18 cellular contexts compared by ENCODE assay signal in the genomic region with DNA sequence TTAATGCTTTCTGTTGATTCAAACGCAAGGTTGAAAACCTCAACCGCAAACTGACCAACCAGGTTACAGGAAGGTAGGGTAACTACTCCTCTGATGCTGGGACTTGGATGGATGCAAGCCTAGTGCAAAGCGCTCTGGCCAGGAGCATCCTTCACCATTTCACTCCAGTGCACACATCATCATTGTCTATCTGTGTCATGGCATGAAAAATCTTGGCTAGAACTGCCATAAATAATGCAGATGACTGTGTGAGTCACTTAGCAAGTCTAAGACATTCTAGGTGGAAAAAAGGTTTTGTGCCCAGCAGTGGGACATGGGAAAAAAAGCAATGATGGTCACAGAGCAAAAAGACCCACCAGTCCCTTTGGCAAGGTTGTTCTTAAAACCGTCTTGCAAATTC. TPM values are rescaled to one million over a fixed set of nuclear protein-coding genes. Genes with fewer than 3 reads are reported as not detected.
A peak's percentile ranks its signal among the peaks of the same experiment; 100 is the strongest.
DNase-seq lines count a peak whose midpoint lies in the region; ATAC-seq and TF ChIP-seq lines count a peak whose summit lies in the region.
"Had no signal": no experiment of that assay in that cellular context is flagged by ENCODE, and none has a peak within 500 bp of the region (broad histone marks: within the 10 kb centered on the region; RNA-seq: fewer than 3 reads in every experiment).

No MANE protein-coding gene starts in this region.

- H3K4me3 ChIP-seq in PC-3 (ENCODE audit: low read length) = no peak overlapping the region
- no peak overlapping the region for H3K4me3 ChIP-seq in mammary epithelial cell (replicated peaks in 1 of 3; ENCODE audit: insufficient read depth in 1 of 3, low read depth in 2 of 3, low read length in 3 of 3)
- H3K4me3 ChIP-seq in heart right ventricle = no peak overlapping the region
- H3K4me3 ChIP-seq: A549, HAP-1, SJCRH30 had no signal

- H3K27ac ChIP-seq in PC-3 (ENCODE audit: low read length) (no peak overlapping the region), mammary epithelial cell (ENCODE audit: insufficient read depth, low read depth, low read length) (no peak overlapping the region), heart right ventricle (no peak overlapping the region)
- H3K27ac ChIP-seq: A549, SJCRH30 had no signal

- H3K4me1 ChIP-seq in PC-3 (ENCODE audit: insufficient read depth, low read length) (peaks cover 20% of the 10 kb centered on the region), mammary epithelial cell (ENCODE audit: insufficient read depth, low read length) (peaks cover 47% of the 10 kb centered on the region), heart right ventricle (peaks cover 0 to 19% (median 10%) of the 10 kb centered on the region in 9 donors)
- H3K4me1 ChIP-seq: SJCRH30 had no signal

- peaks cover 29% of the 10 kb centered on the region; the same call in 1 of the 2 replicates for H4K20me1 ChIP-seq in PC-3 (ENCODE audit: low read length)
- no peaks in the 10 kb centered on the region for H4K20me1 ChIP-seq in mammary epithelial cell (ENCODE audit: insufficient read depth, low read length)

- H3K4me2 ChIP-seq in PC-3 (ENCODE audit: low read length) = no peak overlapping the region
- peak overlapping the region; percentile 15 for H3K4me2 ChIP-seq in mammary epithelial cell (ENCODE audit: insufficient read depth, low read depth, low read length)
- H3K4me2 ChIP-seq: A549 had no signal

- H3K27me3 ChIP-seq in PC-3 (ENCODE audit: low read length) (no peaks in the 10 kb centered on the region), mammary epithelial cell (ENCODE audit: insufficient read depth, low read length) (no peaks in the 10 kb centered on the region), heart right ventricle (no peaks in the 10 kb centered on the region)
- H3K27me3 ChIP-seq: SJCRH30 had no signal

- POLR2A ChIA-PET in PC-3 (lab: Charles Lee; ENCODE audit: unreplicated experiment) = no interaction called here

- in situ Hi-C loops in mammary epithelial cell (cut with MboI; ENCODE audit: low sequenced_read_pairs in 2 of 2) = no loop called here

- peak; percentile 27 for DNase-seq in EH (ENCODE audit: low read depth)
- peak; percentile 30 for DNase-seq in PC-3
- peak; percentile 54 for DNase-seq in mammary epithelial cell
- DNase-seq in kidney tubule cell (ENCODE audit: low spot score) = peak; percentile 57
- DNase-seq in COLO668 (lab: John Stamatoyannopoulos, UW; ENCODE audit: unreplicated experiment) = no peak
- DNase-seq in heart right ventricle = no peak
- DNase-seq in DMS53 treated with DMSO at 0.1 percent for 48 hours (lab: John Stamatoyannopoulos, UW; ENCODE audit: unreplicated experiment) = no peak
- DNase-seq: CD4-positive, alpha-beta T cell; DMS53; NCI-H1105 treated with DMSO at 0.1 percent for 48 hours; NCI-H1694; NCI-H510A; NCI-H748 treated with DMSO at 0.1 percent for 48 hours; OCI-M1; SJCRH30 had no signal

- no peaks in the 10 kb centered on the region for H3K9me2 ChIP-seq in PC-3 (replicated peaks; ENCODE audit: low read length)

- intact Hi-C loops in PC-3 (cut with micrococcal nuclease) = loop anchor here (5.0 kb wide), 1 partner anchor 88 kb away; no protein-coding TSS in a partner anchor
- intact Hi-C loops in mammary epithelial cell (cut with micrococcal nuclease) = no loop called here
- intact Hi-C loops in heart right ventricle (cut with DNase I) = no loop called here

- ATAC-seq in PC-3 (no peak), heart right ventricle (no peak), HG02623 (IDR thresholded peaks at IDR 0.05; ENCODE audit: unreplicated experiment) (no peak)
- ATAC-seq: A549 had no signal

- 74% methylated on average over 4 of the region's 4 CpGs for WGBS in mammary epithelial cell (ENCODE audit: low coverage, missing lambda C conversion rate)
- 97 to 98% methylated on average over 4 of the region's 4 CpGs for WGBS in heart right ventricle, 2 donors

- peaks cover 9% of the 10 kb centered on the region for H3F3A ChIP-seq in PC-3 (ENCODE audit: low read length, unreplicated experiment)

- H3K9ac ChIP-seq in PC-3 (ENCODE audit: low read length) (no peak overlapping the region), mammary epithelial cell (ENCODE audit: insufficient read depth, low read length) (no peak overlapping the region)

- TF ChIP-seq CTCF in PC-3 (conservative IDR thresholded peaks at IDR 0.05; ENCODE audit: low read depth, low read length) (no peak), mammary epithelial cell (conservative IDR thresholded peaks at IDR 0.05 in 1 of 2, IDR thresholded peaks at IDR 0.05 in 1 of 2; ENCODE audit: extremely low read depth in 1 of 2, insufficient read depth in 1 of 2, low read depth in 1 of 2, low read length in 2 of 2) (no peak), heart right ventricle (IDR thresholded peaks at IDR 0.05) (no peak)

- BruUV-seq in PC-3 (replicated peaks; lab: Mats Ljungman, UMichigan) (no TSS peak), mammary epithelial cell (replicated peaks; lab: Mats Ljungman, UMichigan) (no TSS peak)

- CTCF ChIA-PET in PC-3 (lab: Charles Lee) (no interaction called here), mammary epithelial cell (lab: Charles Lee; ENCODE audit: low non-redundant PET) (no interaction called here)

- H3K79me2 ChIP-seq in PC-3 (ENCODE audit: low read length) (peaks cover 10% of the 10 kb centered on the region), mammary epithelial cell (ENCODE audit: insufficient read depth, low read length) (peaks cover 79% of the 10 kb centered on the region)

- H3K9me3 ChIP-seq in PC-3 (ENCODE audit: low read length) (no peaks in the 10 kb centered on the region), mammary epithelial cell (replicated peaks; ENCODE audit: insufficient read depth, low read length) (no peaks in the 10 kb centered on the region), heart right ventricle (no peaks in the 10 kb centered on the region)
- H3K9me3 ChIP-seq: A549, HAP-1, SJCRH30 had no signal

- dilution Hi-C loops in mammary epithelial cell (cut with HindIII; ENCODE audit: low sequenced_read_pairs) = no loop called here

- H2AFZ ChIP-seq in PC-3 (ENCODE audit: low read length) = no peak overlapping the region
- no peak overlapping the region for H2AFZ ChIP-seq in mammary epithelial cell (ENCODE audit: low read depth, low read length)

- H3K36me3 ChIP-seq in PC-3 (ENCODE audit: low read depth, low read length) (no peaks in the 10 kb centered on the region), mammary epithelial cell (ENCODE audit: insufficient read depth, low read length) (no peaks in the 10 kb centered on the region), heart right ventricle (no peaks in the 10 kb centered on the region)
- H3K36me3 ChIP-seq: HAP-1, SJCRH30 had no signal

RNA-seq across cellular contexts. Expression of a gene that starts 10.9 kb away (rescaled TPM):
- total RNA-seq in PC-3 (2014; rRNA removed) = 29.0 and 35.7 TPM in 2 replicates
- 10 to 100 TPM; 48.0 to 66.8 TPM for total RNA-seq in mammary epithelial cell
- 35.2 TPM for polyA plus RNA-seq in mammary epithelial cell
- 138 TPM for polyA minus RNA-seq in mammary epithelial cell
- total RNA-seq in heart right ventricle = 10 to 100 TPM; 17.2 to 29.5 (median 21.0) TPM
- polyA plus RNA-seq in heart right ventricle = 10 to 100 TPM in 1 of 2 donors, 1 to 10 TPM in 1; 4.9 to 18.2 TPM

Comparison
In these comparisons a context has a peak if more than half of its experiments do, and no peak if none do; other contexts are left out.
1. DNase-seq: peak in EH (single experiment), PC-3 (single experiment), mammary epithelial cell (single experiment) and kidney tubule cell (single experiment); none in COLO668 (single experiment), heart right ventricle (0 of 2) and DMS53 treated with DMSO at 0.1 percent for 48 hours (single experiment).